In the genomic region with DNA sequence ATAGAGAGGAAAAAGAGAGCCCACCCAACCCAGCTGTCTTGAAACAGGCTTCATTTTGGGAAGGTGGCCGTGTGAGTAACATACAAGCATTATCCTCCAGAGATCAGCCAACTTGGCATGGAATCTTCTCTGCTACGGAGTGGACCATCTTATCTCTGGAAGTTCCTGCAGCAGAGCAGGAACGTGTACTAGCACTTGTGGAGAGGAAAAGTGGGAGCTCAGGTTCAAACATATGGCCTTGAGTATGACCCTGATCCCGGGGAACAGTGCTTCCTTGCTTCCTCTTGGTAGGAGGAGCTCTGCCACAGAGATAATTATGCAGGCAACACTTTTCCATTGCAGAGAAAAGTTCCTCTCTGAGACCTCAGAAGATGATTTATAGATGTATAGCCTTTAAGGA, we compare ENCODE assay signal across 35 cellular contexts.
"Had no signal": no experiment of that assay in that cellular context is flagged by ENCODE, and none has a peak within 500 bp of the region (broad histone marks: within the 10 kb centered on the region; RNA-seq: fewer than 3 reads in every experiment).

No MANE protein-coding gene starts in this region.

- H3K4me3 ChIP-seq: MG63 had no signal

- H3K9me3 ChIP-seq: MG63 had no signal

- H3K27me3 ChIP-seq: MG63 had no signal

- DNase-seq: Kasumi-1, MG63, MM.1S, MV-4-11, NCI-H1048, NCI-H1092, NCI-H1092 treated with DMSO at 0.1 percent for 48 hours, NCI-H1105, NCI-H1105 treated with DMSO at 0.1 percent for 48 hours, NCI-H1417, NCI-H1417 treated with DMSO at 0.1 percent for 48 hours, NCI-H1436, NCI-H1436 treated with DMSO at 0.1 percent for 48 hours, NCI-H146, NCI-H1694, NCI-H1694 treated with DMSO at 0.1 percent for 48 hours, NCI-H187, NCI-H187 treated with DMSO at 0.1 percent for 48 hours, NCI-H1930, NCI-H2029, NCI-H2029 treated with DMSO at 0.1 percent for 48 hours, NCI-H2081, NCI-H2081 treated with DMSO at 0.1 percent for 48 hours, NCI-H2107, NCI-H2171, NCI-H2171 treated with DMSO at 0.1 percent for 48 hours, NCI-H2227 treated with DMSO at 0.1 percent for 48 hours, NCI-H226, NCI-H345, NCI-H446, NCI-H446 treated with DMSO at 0.1 percent for 48 hours, NCI-H510A, NCI-H510A treated with DMSO at 0.1 percent for 48 hours, NCI-H524, NCI-H524 treated with DMSO at 0.1 percent for 48 hours had no signal
